In the genomic region with DNA sequence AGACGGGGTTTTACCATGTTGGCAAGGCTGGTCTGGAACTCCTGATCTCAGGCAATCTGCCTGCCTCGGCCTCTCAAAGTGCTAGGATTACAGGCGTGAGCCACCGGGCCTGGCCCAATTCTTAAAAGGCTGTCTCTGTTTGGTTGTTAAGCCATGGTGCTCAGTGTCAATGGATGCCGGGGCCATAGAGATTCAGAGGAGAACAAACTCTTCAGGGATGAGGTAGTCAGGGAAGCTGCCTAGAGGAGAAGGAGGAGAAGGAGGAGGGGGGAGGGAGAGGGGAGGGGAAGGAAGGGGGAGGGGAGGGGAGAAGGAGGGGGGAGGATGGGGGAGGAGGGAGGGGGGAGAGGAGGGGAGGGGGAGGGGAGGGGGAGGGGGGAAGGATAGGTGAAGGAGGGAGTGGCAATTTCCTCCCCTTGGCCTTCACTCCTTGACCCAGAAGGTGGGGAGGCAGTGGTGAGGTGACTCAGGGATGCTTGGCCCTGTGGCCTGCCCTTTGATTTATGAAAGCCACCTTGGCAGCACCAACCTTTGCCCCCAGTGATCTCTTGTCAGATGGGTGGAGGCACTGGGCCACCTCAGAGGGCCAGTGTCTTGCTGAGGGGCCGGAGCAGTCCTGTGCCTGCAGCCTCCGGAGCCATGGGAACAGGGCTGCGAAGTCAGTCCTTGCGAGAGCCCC, we compare ENCODE assay signal across 1 cellular context.
TF ChIP-seq lines count a peak whose summit lies in the region.

A gene with protein sequence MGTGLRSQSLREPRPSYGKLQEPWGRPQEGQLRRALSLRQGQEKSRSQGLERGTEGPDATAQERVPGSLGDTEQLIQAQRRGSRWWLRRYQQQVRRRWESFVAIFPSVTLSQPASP (plus strand): TSS at position 581 of the 679 bp plus-strand sequence. CDS start 59 bp downstream, at position 640.

TF ChIP-seq in GM23338, 12 proteins besides CTCF, POLR2A, EP300 and RAD21 (continued from another document):
- TF ChIP-seq, protein P1, sequence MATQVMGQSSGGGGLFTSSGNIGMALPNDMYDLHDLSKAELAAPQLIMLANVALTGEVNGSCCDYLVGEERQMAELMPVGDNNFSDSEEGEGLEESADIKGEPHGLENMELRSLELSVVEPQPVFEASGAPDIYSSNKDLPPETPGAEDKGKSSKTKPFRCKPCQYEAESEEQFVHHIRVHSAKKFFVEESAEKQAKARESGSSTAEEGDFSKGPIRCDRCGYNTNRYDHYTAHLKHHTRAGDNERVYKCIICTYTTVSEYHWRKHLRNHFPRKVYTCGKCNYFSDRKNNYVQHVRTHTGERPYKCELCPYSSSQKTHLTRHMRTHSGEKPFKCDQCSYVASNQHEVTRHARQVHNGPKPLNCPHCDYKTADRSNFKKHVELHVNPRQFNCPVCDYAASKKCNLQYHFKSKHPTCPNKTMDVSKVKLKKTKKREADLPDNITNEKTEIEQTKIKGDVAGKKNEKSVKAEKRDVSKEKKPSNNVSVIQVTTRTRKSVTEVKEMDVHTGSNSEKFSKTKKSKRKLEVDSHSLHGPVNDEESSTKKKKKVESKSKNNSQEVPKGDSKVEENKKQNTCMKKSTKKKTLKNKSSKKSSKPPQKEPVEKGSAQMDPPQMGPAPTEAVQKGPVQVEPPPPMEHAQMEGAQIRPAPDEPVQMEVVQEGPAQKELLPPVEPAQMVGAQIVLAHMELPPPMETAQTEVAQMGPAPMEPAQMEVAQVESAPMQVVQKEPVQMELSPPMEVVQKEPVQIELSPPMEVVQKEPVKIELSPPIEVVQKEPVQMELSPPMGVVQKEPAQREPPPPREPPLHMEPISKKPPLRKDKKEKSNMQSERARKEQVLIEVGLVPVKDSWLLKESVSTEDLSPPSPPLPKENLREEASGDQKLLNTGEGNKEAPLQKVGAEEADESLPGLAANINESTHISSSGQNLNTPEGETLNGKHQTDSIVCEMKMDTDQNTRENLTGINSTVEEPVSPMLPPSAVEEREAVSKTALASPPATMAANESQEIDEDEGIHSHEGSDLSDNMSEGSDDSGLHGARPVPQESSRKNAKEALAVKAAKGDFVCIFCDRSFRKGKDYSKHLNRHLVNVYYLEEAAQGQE (IDR thresholded peaks at IDR 0.05; ENCODE audit: unreplicated experiment), result no peak
- TF ChIP-seq, protein P2, sequence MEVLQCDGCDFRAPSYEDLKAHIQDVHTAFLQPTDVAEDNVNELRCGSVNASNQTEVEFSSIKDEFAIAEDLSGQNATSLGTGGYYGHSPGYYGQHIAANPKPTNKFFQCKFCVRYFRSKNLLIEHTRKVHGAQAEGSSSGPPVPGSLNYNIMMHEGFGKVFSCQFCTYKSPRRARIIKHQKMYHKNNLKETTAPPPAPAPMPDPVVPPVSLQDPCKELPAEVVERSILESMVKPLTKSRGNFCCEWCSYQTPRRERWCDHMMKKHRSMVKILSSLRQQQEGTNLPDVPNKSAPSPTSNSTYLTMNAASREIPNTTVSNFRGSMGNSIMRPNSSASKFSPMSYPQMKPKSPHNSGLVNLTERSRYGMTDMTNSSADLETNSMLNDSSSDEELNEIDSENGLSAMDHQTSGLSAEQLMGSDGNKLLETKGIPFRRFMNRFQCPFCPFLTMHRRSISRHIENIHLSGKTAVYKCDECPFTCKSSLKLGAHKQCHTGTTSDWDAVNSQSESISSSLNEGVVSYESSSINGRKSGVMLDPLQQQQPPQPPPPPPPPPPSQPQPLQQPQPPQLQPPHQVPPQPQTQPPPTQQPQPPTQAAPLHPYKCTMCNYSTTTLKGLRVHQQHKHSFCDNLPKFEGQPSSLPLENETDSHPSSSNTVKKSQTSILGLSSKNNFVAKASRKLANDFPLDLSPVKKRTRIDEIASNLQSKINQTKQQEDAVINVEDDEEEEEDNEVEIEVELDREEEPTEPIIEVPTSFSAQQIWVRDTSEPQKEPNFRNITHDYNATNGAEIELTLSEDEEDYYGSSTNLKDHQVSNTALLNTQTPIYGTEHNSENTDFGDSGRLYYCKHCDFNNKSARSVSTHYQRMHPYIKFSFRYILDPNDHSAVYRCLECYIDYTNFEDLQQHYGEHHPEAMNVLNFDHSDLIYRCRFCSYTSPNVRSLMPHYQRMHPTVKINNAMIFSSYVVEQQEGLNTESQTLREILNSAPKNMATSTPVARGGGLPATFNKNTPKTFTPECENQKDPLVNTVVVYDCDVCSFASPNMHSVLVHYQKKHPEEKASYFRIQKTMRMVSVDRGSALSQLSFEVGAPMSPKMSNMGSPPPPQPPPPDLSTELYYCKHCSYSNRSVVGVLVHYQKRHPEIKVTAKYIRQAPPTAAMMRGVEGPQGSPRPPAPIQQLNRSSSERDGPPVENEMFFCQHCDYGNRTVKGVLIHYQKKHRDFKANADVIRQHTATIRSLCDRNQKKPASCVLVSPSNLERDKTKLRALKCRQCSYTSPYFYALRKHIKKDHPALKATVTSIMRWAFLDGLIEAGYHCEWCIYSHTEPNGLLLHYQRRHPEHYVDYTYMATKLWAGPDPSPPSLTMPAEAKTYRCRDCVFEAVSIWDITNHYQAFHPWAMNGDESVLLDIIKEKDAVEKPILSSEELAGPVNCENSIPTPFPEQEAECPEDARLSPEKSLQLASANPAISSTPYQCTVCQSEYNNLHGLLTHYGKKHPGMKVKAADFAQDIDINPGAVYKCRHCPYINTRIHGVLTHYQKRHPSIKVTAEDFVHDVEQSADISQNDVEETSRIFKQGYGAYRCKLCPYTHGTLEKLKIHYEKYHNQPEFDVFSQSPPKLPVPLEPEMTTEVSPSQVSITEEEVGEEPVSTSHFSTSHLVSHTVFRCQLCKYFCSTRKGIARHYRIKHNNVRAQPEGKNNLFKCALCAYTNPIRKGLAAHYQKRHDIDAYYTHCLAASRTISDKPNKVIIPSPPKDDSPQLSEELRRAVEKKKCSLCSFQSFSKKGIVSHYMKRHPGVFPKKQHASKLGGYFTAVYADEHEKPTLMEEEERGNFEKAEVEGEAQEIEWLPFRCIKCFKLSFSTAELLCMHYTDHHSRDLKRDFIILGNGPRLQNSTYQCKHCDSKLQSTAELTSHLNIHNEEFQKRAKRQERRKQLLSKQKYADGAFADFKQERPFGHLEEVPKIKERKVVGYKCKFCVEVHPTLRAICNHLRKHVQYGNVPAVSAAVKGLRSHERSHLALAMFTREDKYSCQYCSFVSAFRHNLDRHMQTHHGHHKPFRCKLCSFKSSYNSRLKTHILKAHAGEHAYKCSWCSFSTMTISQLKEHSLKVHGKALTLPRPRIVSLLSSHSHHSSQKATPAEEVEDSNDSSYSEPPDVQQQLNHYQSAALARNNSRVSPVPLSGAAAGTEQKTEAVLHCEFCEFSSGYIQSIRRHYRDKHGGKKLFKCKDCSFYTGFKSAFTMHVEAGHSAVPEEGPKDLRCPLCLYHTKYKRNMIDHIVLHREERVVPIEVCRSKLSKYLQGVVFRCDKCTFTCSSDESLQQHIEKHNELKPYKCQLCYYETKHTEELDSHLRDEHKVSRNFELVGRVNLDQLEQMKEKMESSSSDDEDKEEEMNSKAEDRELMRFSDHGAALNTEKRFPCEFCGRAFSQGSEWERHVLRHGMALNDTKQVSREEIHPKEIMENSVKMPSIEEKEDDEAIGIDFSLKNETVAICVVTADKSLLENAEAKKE (CRISPR knock-in tag; IDR thresholded peaks at IDR 0.05), result no peak
- TF ChIP-seq ZNF114 (CRISPR knock-in tag; IDR thresholded peaks at IDR 0.05) (no peak), CREB1 (CRISPR knock-in tag; IDR thresholded peaks at IDR 0.05; ENCODE audit: low read depth) (no peak), EZH2phosphoT487 (IDR thresholded peaks at IDR 0.05; ENCODE audit: unreplicated experiment) (no peak), STAT1 (IDR thresholded peaks at IDR 0.05; ENCODE audit: unreplicated experiment) (no peak), ZNF331 (CRISPR knock-in tag; IDR thresholded peaks at IDR 0.05; ENCODE audit: low read depth) (no peak), JUNB (IDR thresholded peaks at IDR 0.05; ENCODE audit: unreplicated experiment) (no peak)
- TF ChIP-seq, protein P3, sequence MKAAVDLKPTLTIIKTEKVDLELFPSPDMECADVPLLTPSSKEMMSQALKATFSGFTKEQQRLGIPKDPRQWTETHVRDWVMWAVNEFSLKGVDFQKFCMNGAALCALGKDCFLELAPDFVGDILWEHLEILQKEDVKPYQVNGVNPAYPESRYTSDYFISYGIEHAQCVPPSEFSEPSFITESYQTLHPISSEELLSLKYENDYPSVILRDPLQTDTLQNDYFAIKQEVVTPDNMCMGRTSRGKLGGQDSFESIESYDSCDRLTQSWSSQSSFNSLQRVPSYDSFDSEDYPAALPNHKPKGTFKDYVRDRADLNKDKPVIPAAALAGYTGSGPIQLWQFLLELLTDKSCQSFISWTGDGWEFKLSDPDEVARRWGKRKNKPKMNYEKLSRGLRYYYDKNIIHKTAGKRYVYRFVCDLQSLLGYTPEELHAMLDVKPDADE (IDR thresholded peaks at IDR 0.05), result no peak
